Comparison of ENCODE assay signal across 1 cellular context in the genomic region with DNA sequence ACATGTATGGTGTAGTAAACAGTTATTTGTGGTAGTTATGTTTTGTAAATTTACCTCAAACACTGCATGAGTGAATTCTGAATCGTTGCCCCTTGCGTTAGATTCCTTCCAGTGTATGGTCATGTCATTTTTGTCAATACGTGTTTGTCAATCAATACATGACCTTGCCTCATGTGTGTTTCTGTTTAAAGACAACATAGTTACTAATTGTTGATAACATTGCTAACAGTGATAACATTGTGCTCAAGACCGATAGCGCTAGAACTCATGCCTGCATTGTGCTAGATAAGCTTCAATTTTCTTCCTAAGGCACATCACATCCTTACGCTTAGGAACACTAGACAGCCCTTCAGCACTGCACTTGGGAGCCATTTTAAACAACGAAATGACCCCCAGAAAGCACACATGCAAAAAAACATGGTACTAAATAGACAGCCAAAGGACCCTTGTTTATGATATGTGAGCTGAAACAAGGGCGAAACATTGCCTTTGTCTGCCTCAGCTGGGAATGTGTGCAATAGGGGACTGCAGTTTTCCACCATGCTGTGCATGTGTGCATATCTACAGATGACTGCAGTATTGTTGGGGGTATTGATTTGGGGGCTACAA.
TF ChIP-seq lines count a peak whose summit lies in the region.

No MANE protein-coding gene starts in this region.

TF ChIP-seq in K562, 482 proteins besides CTCF, POLR2A, EP300 and RAD21 (continued from another document and continues in another):
- TF ChIP-seq, protein P1, sequence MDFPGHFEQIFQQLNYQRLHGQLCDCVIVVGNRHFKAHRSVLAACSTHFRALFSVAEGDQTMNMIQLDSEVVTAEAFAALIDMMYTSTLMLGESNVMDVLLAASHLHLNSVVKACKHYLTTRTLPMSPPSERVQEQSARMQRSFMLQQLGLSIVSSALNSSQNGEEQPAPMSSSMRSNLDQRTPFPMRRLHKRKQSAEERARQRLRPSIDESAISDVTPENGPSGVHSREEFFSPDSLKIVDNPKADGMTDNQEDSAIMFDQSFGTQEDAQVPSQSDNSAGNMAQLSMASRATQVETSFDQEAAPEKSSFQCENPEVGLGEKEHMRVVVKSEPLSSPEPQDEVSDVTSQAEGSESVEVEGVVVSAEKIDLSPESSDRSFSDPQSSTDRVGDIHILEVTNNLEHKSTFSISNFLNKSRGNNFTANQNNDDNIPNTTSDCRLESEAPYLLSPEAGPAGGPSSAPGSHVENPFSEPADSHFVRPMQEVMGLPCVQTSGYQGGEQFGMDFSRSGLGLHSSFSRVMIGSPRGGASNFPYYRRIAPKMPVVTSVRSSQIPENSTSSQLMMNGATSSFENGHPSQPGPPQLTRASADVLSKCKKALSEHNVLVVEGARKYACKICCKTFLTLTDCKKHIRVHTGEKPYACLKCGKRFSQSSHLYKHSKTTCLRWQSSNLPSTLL (IDR thresholded peaks at IDR 0.05), result no peak
- TF ChIP-seq BRCA1 (IDR thresholded peaks at IDR 0.05), result no peak
- no peak for TF ChIP-seq BRCA1 (CRISPR knock-in tag; IDR thresholded peaks at IDR 0.05)
- 0 out of 2 replicates have a peak, but pooled peaks have one; percentile 66 for TF ChIP-seq KAT8 (IDR thresholded peaks at IDR 0.05; ENCODE audit: low read depth)
- no peak for TF ChIP-seq ZNF76 (CRISPR knock-in tag; IDR thresholded peaks at IDR 0.05; ENCODE audit: borderline replicate concordance)
- no peak for TF ChIP-seq SNRNP70 (optimal IDR thresholded peaks at IDR 0.05; ENCODE audit: low read depth, low read length)
- TF ChIP-seq TAF7 (tag; IDR thresholded peaks at IDR 0.05), result no peak
- no peak for TF ChIP-seq DNMT1 (IDR thresholded peaks at IDR 0.05)
- TF ChIP-seq ARHGAP35 (IDR thresholded peaks at IDR 0.05; ENCODE audit: partially characterized antibody), result no peak
- TF ChIP-seq TRIM24 (IDR thresholded peaks at IDR 0.05), result peak; percentile 95 to 97
- peak; percentile 58; the same call in 1 of the 2 replicates for TF ChIP-seq CEBPG (CRISPR knock-in tag; IDR thresholded peaks at IDR 0.05)
- TF ChIP-seq CEBPG (tag; conservative IDR thresholded peaks at IDR 0.05 in 1 of 2, IDR thresholded peaks at IDR 0.05 in 1 of 2), result peak in 1 of 2 experiments; percentile 74; a peak in 2 of 4 replicates
- peak; percentile 94 for TF ChIP-seq ZNF766 (CRISPR knock-in tag; conservative IDR thresholded peaks at IDR 0.05)
- TF ChIP-seq, protein P2, sequence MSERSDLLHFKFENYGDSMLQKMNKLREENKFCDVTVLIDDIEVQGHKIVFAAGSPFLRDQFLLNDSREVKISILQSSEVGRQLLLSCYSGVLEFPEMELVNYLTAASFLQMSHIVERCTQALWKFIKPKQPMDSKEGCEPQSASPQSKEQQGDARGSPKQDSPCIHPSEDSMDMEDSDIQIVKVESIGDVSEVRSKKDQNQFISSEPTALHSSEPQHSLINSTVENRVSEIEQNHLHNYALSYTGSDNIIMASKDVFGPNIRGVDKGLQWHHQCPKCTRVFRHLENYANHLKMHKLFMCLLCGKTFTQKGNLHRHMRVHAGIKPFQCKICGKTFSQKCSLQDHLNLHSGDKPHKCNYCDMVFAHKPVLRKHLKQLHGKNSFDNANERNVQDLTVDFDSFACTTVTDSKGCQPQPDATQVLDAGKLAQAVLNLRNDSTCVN (CRISPR knock-in tag; IDR thresholded peaks at IDR 0.05), result no peak
- no peak for TF ChIP-seq ZNF121 (CRISPR knock-in tag; conservative IDR thresholded peaks at IDR 0.05)
- TF ChIP-seq SUPT5H (IDR thresholded peaks at IDR 0.05), result no peak
- TF ChIP-seq HCFC1 (IDR thresholded peaks at IDR 0.05; ENCODE audit: low read depth, low read length), result no peak
- no peak for TF ChIP-seq MCM5 (IDR thresholded peaks at IDR 0.05; ENCODE audit: low read depth)
- no peak for TF ChIP-seq PHF20 (IDR thresholded peaks at IDR 0.05; ENCODE audit: partially characterized antibody)
- TF ChIP-seq, protein P3, sequence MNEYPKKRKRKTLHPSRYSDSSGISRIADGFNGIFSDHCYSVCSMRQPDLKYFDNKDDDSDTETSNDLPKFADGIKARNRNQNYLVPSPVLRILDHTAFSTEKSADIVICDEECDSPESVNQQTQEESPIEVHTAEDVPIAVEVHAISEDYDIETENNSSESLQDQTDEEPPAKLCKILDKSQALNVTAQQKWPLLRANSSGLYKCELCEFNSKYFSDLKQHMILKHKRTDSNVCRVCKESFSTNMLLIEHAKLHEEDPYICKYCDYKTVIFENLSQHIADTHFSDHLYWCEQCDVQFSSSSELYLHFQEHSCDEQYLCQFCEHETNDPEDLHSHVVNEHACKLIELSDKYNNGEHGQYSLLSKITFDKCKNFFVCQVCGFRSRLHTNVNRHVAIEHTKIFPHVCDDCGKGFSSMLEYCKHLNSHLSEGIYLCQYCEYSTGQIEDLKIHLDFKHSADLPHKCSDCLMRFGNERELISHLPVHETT (CRISPR knock-in tag; conservative IDR thresholded peaks at IDR 0.05 in 1 of 2, IDR thresholded peaks at IDR 0.05 in 1 of 2), result peak in 1 of 2 experiments; percentile 86; a peak in 2 of 4 replicates
- peak in 1 of 2 experiments; percentile 85; a peak in 2 of 4 replicates for TF ChIP-seq HDAC1 (IDR thresholded peaks at IDR 0.05)
- TF ChIP-seq SNIP1 (IDR thresholded peaks at IDR 0.05; ENCODE audit: low read depth), result no peak
- TF ChIP-seq TOE1 (IDR thresholded peaks at IDR 0.05; ENCODE audit: borderline replicate concordance), result no peak
- TF ChIP-seq TOE1 (CRISPR knock-in tag; IDR thresholded peaks at IDR 0.05; ENCODE audit: borderline replicate concordance, low read depth), result no peak
- TF ChIP-seq JUNB (CRISPR knock-in tag; conservative IDR thresholded peaks at IDR 0.05), result no peak
- TF ChIP-seq ZNF354B (CRISPR knock-in tag; IDR thresholded peaks at IDR 0.05), result no peak
- TF ChIP-seq ZNF589 (CRISPR knock-in tag; IDR thresholded peaks at IDR 0.05; ENCODE audit: low read depth), result peak; percentile 81; the same call in 1 of the 2 replicates
- TF ChIP-seq FOXK1 (CRISPR knock-in tag; IDR thresholded peaks at IDR 0.05; ENCODE audit: borderline replicate concordance), result no peak
- no peak for TF ChIP-seq EGR1 (conservative IDR thresholded peaks at IDR 0.05)
- TF ChIP-seq, protein P4, sequence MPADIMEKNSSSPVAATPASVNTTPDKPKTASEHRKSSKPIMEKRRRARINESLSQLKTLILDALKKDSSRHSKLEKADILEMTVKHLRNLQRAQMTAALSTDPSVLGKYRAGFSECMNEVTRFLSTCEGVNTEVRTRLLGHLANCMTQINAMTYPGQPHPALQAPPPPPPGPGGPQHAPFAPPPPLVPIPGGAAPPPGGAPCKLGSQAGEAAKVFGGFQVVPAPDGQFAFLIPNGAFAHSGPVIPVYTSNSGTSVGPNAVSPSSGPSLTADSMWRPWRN (IDR thresholded peaks at IDR 0.05; ENCODE audit: low read depth), result peak; percentile 61
- TF ChIP-seq CBX5 (IDR thresholded peaks at IDR 0.05; ENCODE audit: borderline replicate concordance, low read depth), result no peak
- TF ChIP-seq ASH1L (IDR thresholded peaks at IDR 0.05; ENCODE audit: borderline replicate concordance, low read depth, partially characterized antibody), result no peak
- TF ChIP-seq SMAD1 (IDR thresholded peaks at IDR 0.05; ENCODE audit: low read depth, low read length, partially characterized antibody), result peak; percentile 78
- TF ChIP-seq NELFE (IDR thresholded peaks at IDR 0.05; ENCODE audit: insufficient read depth, insufficient read length), result no peak
- TF ChIP-seq, protein P5, sequence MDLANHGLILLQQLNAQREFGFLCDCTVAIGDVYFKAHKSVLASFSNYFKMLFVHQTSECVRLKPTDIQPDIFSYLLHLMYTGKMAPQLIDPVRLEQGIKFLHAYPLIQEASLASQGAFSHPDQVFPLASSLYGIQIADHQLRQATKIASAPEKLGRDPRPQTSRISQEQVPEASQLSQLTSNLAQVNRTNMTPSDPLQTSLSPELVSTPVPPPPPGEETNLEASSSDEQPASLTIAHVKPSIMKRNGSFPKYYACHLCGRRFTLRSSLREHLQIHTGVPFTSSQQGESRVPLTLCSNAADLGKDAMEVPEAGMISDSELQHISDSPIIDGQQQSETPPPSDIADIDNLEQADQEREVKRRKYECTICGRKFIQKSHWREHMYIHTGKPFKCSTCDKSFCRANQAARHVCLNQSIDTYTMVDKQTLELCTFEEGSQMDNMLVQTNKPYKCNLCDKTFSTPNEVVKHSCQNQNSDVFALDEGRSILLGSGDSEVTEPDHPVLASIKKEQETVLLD (IDR thresholded peaks at IDR 0.05), result 0 out of 2 replicates have a peak, but pooled peaks have one; percentile 23
- peak; percentile 15; the same call in 1 of the 2 replicates for TF ChIP-seq RB1 (IDR thresholded peaks at IDR 0.05; ENCODE audit: low read depth)
- peak in 1 of 2 experiments; percentile 77; a peak in 2 of 4 replicates for TF ChIP-seq TEAD1 (CRISPR knock-in tag; IDR thresholded peaks at IDR 0.05)
- peak; percentile 57 to 86 for TF ChIP-seq KDM1A (IDR thresholded peaks at IDR 0.05)
- TF ChIP-seq, protein P6, sequence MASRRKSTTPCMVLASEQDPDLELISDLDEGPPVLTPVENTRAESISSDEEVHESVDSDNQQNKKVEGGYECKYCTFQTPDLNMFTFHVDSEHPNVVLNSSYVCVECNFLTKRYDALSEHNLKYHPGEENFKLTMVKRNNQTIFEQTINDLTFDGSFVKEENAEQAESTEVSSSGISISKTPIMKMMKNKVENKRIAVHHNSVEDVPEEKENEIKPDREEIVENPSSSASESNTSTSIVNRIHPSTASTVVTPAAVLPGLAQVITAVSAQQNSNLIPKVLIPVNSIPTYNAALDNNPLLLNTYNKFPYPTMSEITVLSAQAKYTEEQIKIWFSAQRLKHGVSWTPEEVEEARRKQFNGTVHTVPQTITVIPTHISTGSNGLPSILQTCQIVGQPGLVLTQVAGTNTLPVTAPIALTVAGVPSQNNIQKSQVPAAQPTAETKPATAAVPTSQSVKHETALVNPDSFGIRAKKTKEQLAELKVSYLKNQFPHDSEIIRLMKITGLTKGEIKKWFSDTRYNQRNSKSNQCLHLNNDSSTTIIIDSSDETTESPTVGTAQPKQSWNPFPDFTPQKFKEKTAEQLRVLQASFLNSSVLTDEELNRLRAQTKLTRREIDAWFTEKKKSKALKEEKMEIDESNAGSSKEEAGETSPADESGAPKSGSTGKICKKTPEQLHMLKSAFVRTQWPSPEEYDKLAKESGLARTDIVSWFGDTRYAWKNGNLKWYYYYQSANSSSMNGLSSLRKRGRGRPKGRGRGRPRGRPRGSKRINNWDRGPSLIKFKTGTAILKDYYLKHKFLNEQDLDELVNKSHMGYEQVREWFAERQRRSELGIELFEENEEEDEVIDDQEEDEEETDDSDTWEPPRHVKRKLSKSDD (conservative IDR thresholded peaks at IDR 0.05; ENCODE audit: low read length), result no peak
- no peak for TF ChIP-seq ZNF75A (CRISPR knock-in tag; IDR thresholded peaks at IDR 0.05)
- TF ChIP-seq RFX1 (IDR thresholded peaks at IDR 0.05), result peak; percentile 70
- TF ChIP-seq ZBTB17 (CRISPR knock-in tag; IDR thresholded peaks at IDR 0.05), result peak; percentile 63; the same call in 1 of the 2 replicates
- TF ChIP-seq XRCC4 (IDR thresholded peaks at IDR 0.05; ENCODE audit: extremely low read depth, insufficient read depth, insufficient read length), result no peak
- TF ChIP-seq, protein P7, sequence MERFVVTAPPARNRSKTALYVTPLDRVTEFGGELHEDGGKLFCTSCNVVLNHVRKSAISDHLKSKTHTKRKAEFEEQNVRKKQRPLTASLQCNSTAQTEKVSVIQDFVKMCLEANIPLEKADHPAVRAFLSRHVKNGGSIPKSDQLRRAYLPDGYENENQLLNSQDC (CRISPR knock-in tag; IDR thresholded peaks at IDR 0.05), result no peak
- no peak for TF ChIP-seq ZNF146 (CRISPR knock-in tag; IDR thresholded peaks at IDR 0.05; ENCODE audit: unreplicated experiment)
- peak; percentile 63; the same call in 1 of the 2 replicates for TF ChIP-seq CXXC5 (CRISPR knock-in tag; IDR thresholded peaks at IDR 0.05)
- TF ChIP-seq, protein P8, sequence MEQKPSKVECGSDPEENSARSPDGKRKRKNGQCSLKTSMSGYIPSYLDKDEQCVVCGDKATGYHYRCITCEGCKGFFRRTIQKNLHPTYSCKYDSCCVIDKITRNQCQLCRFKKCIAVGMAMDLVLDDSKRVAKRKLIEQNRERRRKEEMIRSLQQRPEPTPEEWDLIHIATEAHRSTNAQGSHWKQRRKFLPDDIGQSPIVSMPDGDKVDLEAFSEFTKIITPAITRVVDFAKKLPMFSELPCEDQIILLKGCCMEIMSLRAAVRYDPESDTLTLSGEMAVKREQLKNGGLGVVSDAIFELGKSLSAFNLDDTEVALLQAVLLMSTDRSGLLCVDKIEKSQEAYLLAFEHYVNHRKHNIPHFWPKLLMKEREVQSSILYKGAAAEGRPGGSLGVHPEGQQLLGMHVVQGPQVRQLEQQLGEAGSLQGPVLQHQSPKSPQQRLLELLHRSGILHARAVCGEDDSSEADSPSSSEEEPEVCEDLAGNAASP (IDR thresholded peaks at IDR 0.05), result no peak
- TF ChIP-seq, protein P9, sequence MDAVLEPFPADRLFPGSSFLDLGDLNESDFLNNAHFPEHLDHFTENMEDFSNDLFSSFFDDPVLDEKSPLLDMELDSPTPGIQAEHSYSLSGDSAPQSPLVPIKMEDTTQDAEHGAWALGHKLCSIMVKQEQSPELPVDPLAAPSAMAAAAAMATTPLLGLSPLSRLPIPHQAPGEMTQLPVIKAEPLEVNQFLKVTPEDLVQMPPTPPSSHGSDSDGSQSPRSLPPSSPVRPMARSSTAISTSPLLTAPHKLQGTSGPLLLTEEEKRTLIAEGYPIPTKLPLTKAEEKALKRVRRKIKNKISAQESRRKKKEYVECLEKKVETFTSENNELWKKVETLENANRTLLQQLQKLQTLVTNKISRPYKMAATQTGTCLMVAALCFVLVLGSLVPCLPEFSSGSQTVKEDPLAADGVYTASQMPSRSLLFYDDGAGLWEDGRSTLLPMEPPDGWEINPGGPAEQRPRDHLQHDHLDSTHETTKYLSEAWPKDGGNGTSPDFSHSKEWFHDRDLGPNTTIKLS (IDR thresholded peaks at IDR 0.05; ENCODE audit: borderline replicate concordance, low read depth), result no peak
- TF ChIP-seq HNRNPUL1 (IDR thresholded peaks at IDR 0.05; ENCODE audit: low read length), result no peak
- TF ChIP-seq ZNF586 (CRISPR knock-in tag; conservative IDR thresholded peaks at IDR 0.05), result no peak
- TF ChIP-seq, protein P10, sequence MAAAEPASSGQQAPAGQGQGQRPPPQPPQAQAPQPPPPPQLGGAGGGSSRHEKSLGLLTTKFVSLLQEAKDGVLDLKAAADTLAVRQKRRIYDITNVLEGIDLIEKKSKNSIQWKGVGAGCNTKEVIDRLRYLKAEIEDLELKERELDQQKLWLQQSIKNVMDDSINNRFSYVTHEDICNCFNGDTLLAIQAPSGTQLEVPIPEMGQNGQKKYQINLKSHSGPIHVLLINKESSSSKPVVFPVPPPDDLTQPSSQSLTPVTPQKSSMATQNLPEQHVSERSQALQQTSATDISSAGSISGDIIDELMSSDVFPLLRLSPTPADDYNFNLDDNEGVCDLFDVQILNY (CRISPR knock-in tag; IDR thresholded peaks at IDR 0.05), result no peak
- no peak for TF ChIP-seq HOXB6 (CRISPR knock-in tag; IDR thresholded peaks at IDR 0.05; ENCODE audit: borderline replicate concordance)
- TF ChIP-seq NFE2L1 (tag; IDR thresholded peaks at IDR 0.05; ENCODE audit: borderline replicate concordance, low read depth), result no peak
- TF ChIP-seq ZNF584 (CRISPR knock-in tag; IDR thresholded peaks at IDR 0.05; ENCODE audit: low read depth), result peak; percentile 73; the same call in 1 of the 2 replicates
